In genomic region chr14:75452900-75453816, GRCh38 we compare ENCODE assay signal across 8 cellular contexts. TPM values are rescaled to one million over a fixed set of nuclear protein-coding genes. Genes with fewer than 3 reads are reported as not detected.
A peak's percentile ranks its signal among the peaks of the same experiment; 100 is the strongest.
DNase-seq lines count a peak whose midpoint lies in the region; ATAC-seq, FAIRE-seq and TF ChIP-seq lines count a peak whose summit lies in the region.

No MANE protein-coding gene starts in this region.

- no peaks in the 10 kb centered on the region for H3K36me3 Mint-ChIP-seq in effector memory CD8-positive, alpha-beta T cell (ENCODE audit: insufficient read depth)

- in situ Hi-C loops in astrocyte of the spinal cord (cut with HindIII; ENCODE audit: low sequenced_read_pairs), result no loop called here

- H3K4me2 ChIP-seq in skeletal muscle satellite cell (ENCODE audit: low read length), result peak overlapping the region; percentile 61

- H3K27me3 Mint-ChIP-seq in effector memory CD8-positive, alpha-beta T cell, result peaks cover 18 to 34% of the 10 kb centered on the region in 2 donors

- no peak overlapping the region for H3K4me3 Mint-ChIP-seq in effector memory CD8-positive, alpha-beta T cell

- ATAC-seq in GM21576 (IDR thresholded peaks at IDR 0.05; ENCODE audit: unreplicated experiment), result no peak
- no peak for ATAC-seq in HG03565 (IDR thresholded peaks at IDR 0.05; ENCODE audit: unreplicated experiment)
- ATAC-seq in effector memory CD8-positive, alpha-beta T cell (replicated peaks), result no peak

- peaks cover 4% of the 10 kb centered on the region for H3K36me3 ChIP-seq in iPS-15b (ENCODE audit: control insufficient read depth, insufficient read depth, low read length)
- peaks cover 3% of the 10 kb centered on the region for H3K36me3 ChIP-seq in skeletal muscle satellite cell (ENCODE audit: insufficient read depth, low read length)

- no peaks in the 10 kb centered on the region for H3K9me3 Mint-ChIP-seq in effector memory CD8-positive, alpha-beta T cell

- H3K4me1 ChIP-seq in iPS-15b (ENCODE audit: control insufficient read depth, insufficient read depth, low read length) (peaks cover 8% of the 10 kb centered on the region), skeletal muscle satellite cell (ENCODE audit: control insufficient read depth, insufficient read depth, low read length) (peaks cover 60% of the 10 kb centered on the region)

- DNase-seq in H54 (ENCODE audit: insufficient read length, low spot score), result peak; percentile 33
- DNase-seq in astrocyte of the spinal cord (ENCODE audit: low read depth, low spot score), result peak; percentile 75
- DNase-seq in activated CD4-positive, alpha-beta T cell treated with anti-CD3 and anti-CD28 coated beads for 48 hours, result no peak
- DNase-seq in effector memory CD8-positive, alpha-beta T cell, result no peak

- H3K4me1 Mint-ChIP-seq in effector memory CD8-positive, alpha-beta T cell (ENCODE audit: low read depth in 2 of 2), result no peaks in the 10 kb centered on the region

- TF ChIP-seq POLR2A in H54 (IDR thresholded peaks at IDR 0.05; ENCODE audit: low read depth, low read length), result no peak

- H3K27ac Mint-ChIP-seq in effector memory CD8-positive, alpha-beta T cell, result no peak overlapping the region

- FAIRE-seq in H54 (lab: Jason Lieb, UNC), result no peak

- H3K9me3 ChIP-seq in iPS-15b (ENCODE audit: control insufficient read depth, insufficient read depth, low read length) (no peaks in the 10 kb centered on the region), skeletal muscle satellite cell (replicated peaks; ENCODE audit: low read length) (no peaks in the 10 kb centered on the region)

- H3K27me3 ChIP-seq in iPS-15b (ENCODE audit: control insufficient read depth, insufficient read depth, low read length) (no peaks in the 10 kb centered on the region), skeletal muscle satellite cell (ENCODE audit: control insufficient read depth, insufficient read depth, low read length) (no peaks in the 10 kb centered on the region)

- H3K9ac ChIP-seq in iPS-15b (ENCODE audit: low read depth, low read length) (peak overlapping the region; percentile 70), skeletal muscle satellite cell (ENCODE audit: low read depth, low read length) (peak overlapping the region; percentile 66)

- no peak for TF ChIP-seq CTCF in astrocyte of the spinal cord (IDR thresholded peaks at IDR 0.05; ENCODE audit: low read depth, low read length)

- H3K4me3 ChIP-seq in astrocyte of the spinal cord (ENCODE audit: low read depth, low read length) (no peak overlapping the region), iPS-15b (ENCODE audit: low read depth, low read length) (no peak overlapping the region), skeletal muscle satellite cell (ENCODE audit: low read length) (peak overlapping the region; percentile 0)

RNA-seq across cellular contexts. Expression of gene JDP2, which starts 25.3 kb away (rescaled TPM):
- 37.1 and 43.1 TPM in 2 replicates for total RNA-seq in skeletal muscle satellite cell (2012; rRNA removed)

Comparison
In these comparisons a context has a peak if more than half of its experiments do, and no peak if none do; other contexts are left out.
1. DNase-seq: peak in H54 (single experiment) and astrocyte of the spinal cord (single experiment); none in activated CD4-positive, alpha-beta T cell treated with anti-CD3 and anti-CD28 coated beads for 48 hours (single experiment) and effector memory CD8-positive, alpha-beta T cell (0 of 3).